14 cellular contexts compared by ENCODE assay signal in genomic region chr7:129646369-129647021, GRCh38. TPM values are rescaled to one million over a fixed set of nuclear protein-coding genes. Genes with fewer than 3 reads are reported as not detected.
A peak's percentile ranks its signal among the peaks of the same experiment; 100 is the strongest.
DNase-seq lines count a peak whose midpoint lies in the region; ATAC-seq and TF ChIP-seq lines count a peak whose summit lies in the region.
"Had no signal": no experiment of that assay in that cellular context is flagged by ENCODE, and none has a peak within 500 bp of the region (broad histone marks: within the 10 kb centered on the region; RNA-seq: fewer than 3 reads in every experiment).

No MANE protein-coding gene starts in this region.

- H3K4me1 ChIP-seq in DND-41 (ENCODE audit: insufficient read depth, low read length): no peaks in the 10 kb centered on the region
- H3K4me1 ChIP-seq: parathyroid adenoma had no signal

- no peak overlapping the region for H3K9ac ChIP-seq in DND-41 (ENCODE audit: low read depth, low read length)
- H3K9ac ChIP-seq: parathyroid adenoma, SK-N-SH had no signal

- peaks cover 36% of the 10 kb centered on the region for H3K4me1 Mint-ChIP-seq in central memory CD8-positive, alpha-beta T cell

- H4K20me1 ChIP-seq in DND-41 (ENCODE audit: insufficient read depth, low read length): peaks cover 17% of the 10 kb centered on the region

- H2AFZ ChIP-seq in DND-41 (ENCODE audit: low read depth, low read length): no peak overlapping the region
- H2AFZ ChIP-seq: parathyroid adenoma had no signal

- H3K9me3 Mint-ChIP-seq in central memory CD8-positive, alpha-beta T cell: no peaks in the 10 kb centered on the region
- H3K9me3 Mint-ChIP-seq: brain had no signal

- ATAC-seq in DND-41 (ENCODE audit: insufficient read depth, low read depth) (peak; percentile 22; the same call in 1 of the 3 replicates), GM18511 (IDR thresholded peaks at IDR 0.05; ENCODE audit: unreplicated experiment) (no peak)
- no peak for ATAC-seq in central memory CD8-positive, alpha-beta T cell (replicated peaks; ENCODE audit: extremely low read depth, poor library complexity, severe bottlenecking)

- DNase-seq in DND-41 (no peak), LHCN-M2 (ENCODE audit: low read depth) (peak; percentile 24), left kidney (ENCODE audit: low read depth, low spot score) (peak; percentile 36), RPMI8226 (no peak), T-helper 2 cell (no peak)
- DNase-seq in central memory CD8-positive, alpha-beta T cell (ENCODE audit: low spot score in 2 of 2): no peak
- DNase-seq: activated gamma-delta T cell treated with Interleukin-2 at 50 U/mL for 16 hours; NCI-H1930; SK-N-SH; stimulated activated CD4-positive, alpha-beta T cell treated with anti-CD3 and anti-CD28 coated beads, Interleukin-12 subunit alpha, Interleukin-12 subunit beta, amount 100 ng/mL, for 4 hours had no signal

- no peak overlapping the region for H3K27ac ChIP-seq in DND-41 (ENCODE audit: low read length)
- H3K27ac ChIP-seq: parathyroid adenoma, suprapubic skin had no signal

- H3K9me3 ChIP-seq in DND-41 (ENCODE audit: insufficient read depth, low read length, severe bottlenecking): no peaks in the 10 kb centered on the region
- H3K9me3 ChIP-seq: SK-N-SH, suprapubic skin had no signal

- H3K27me3 ChIP-seq in DND-41 (ENCODE audit: insufficient read depth, low read length, poor library complexity): no peaks in the 10 kb centered on the region
- H3K27me3 ChIP-seq: suprapubic skin had no signal

- no peaks in the 10 kb centered on the region for H3K27me3 Mint-ChIP-seq in central memory CD8-positive, alpha-beta T cell
- H3K27me3 Mint-ChIP-seq: brain had no signal

- H3K36me3 Mint-ChIP-seq in central memory CD8-positive, alpha-beta T cell (ENCODE audit: insufficient read depth): peaks cover 14% of the 10 kb centered on the region

- peaks cover 24% of the 10 kb centered on the region for H3K36me3 ChIP-seq in DND-41 (ENCODE audit: insufficient read depth, low read length)
- H3K36me3 ChIP-seq: suprapubic skin had no signal

- H3K27ac Mint-ChIP-seq in central memory CD8-positive, alpha-beta T cell (ENCODE audit: low read depth): peak overlapping the region; percentile 39

- TF ChIP-seq CTCF in DND-41 (IDR thresholded peaks at IDR 0.05; ENCODE audit: borderline replicate concordance, extremely low read depth, low read length, poor library complexity, severe bottlenecking): no peak

- peaks cover 95% of the 10 kb centered on the region for H3K79me2 ChIP-seq in DND-41 (ENCODE audit: insufficient read depth, low read length)

- H3K4me3 ChIP-seq in DND-41 (ENCODE audit: low read depth in 1 of 2, low read length in 2 of 2): no peak overlapping the region
- H3K4me3 ChIP-seq: suprapubic skin had no signal

- no peak overlapping the region for H3K4me2 ChIP-seq in DND-41 (ENCODE audit: insufficient read depth, low read length)
- H3K4me2 ChIP-seq: SK-N-SH had no signal

- H3K4me3 Mint-ChIP-seq in central memory CD8-positive, alpha-beta T cell: no peak overlapping the region
- H3K4me3 Mint-ChIP-seq: brain had no signal

RNA-seq across cellular contexts. Expression of gene NRF1, which starts 35.0 kb away (rescaled TPM):
- 9.2 and 12.7 TPM in 2 replicates for total RNA-seq in LHCN-M2 (2014; rRNA removed)
- 8.2 TPM for polyA plus RNA-seq in LHCN-M2 (2012)

Comparison
In these comparisons a context has a peak if more than half of its experiments do, and no peak if none do; other contexts are left out.
1. DNase-seq: peak in LHCN-M2 (single experiment) and left kidney (single experiment); none in DND-41 (single experiment), central memory CD8-positive, alpha-beta T cell (0 of 2), RPMI8226 (single experiment) and T-helper 2 cell (0 of 5).